In the genomic region with DNA sequence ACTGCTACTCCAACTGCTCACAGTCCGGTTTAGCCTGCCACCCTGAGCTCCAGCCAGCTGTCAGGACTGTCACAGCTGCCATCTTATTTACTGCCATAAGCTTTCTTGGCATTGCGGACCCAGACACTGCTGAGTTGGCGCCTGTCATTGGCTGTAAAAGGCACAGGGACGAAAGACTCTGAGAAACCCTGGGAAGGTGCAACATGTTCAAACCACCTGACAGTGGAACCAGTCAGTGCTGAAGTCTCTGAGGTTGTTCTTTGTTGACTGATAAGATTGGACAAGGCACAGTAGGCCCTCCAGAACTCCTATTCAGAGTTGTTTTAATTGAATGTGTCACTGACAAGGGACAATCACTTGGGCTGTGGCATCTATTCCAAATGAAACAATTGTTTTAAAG, we compare ENCODE assay signal across 20 cellular contexts.
DNase-seq lines count a peak whose midpoint lies in the region; ATAC-seq lines count a peak whose summit lies in the region.
"Had no signal": no experiment of that assay in that cellular context is flagged by ENCODE, and none has a peak within 500 bp of the region (broad histone marks: within the 10 kb centered on the region; RNA-seq: fewer than 3 reads in every experiment).

No MANE protein-coding gene starts in this region.

- ATAC-seq in left colon = no peak
- ATAC-seq in HG03521 (IDR thresholded peaks at IDR 0.05; ENCODE audit: unreplicated experiment) = no peak
- no peak for ATAC-seq in HG02642 (IDR thresholded peaks at IDR 0.05; ENCODE audit: poor library complexity, unreplicated experiment)
- ATAC-seq: CD8-positive, alpha-beta T cell; Right ventricle myocardium inferior had no signal

- intact Hi-C loops in left colon (cut with DNase I, micrococcal nuclease) = no loop called here

- DNase-seq in NCI-H82 (lab: John Stamatoyannopoulos, UW) (peak; percentile 26), NCI-H82 treated with DMSO at 0.1 percent for 48 hours (lab: John Stamatoyannopoulos, UW; ENCODE audit: unreplicated experiment) (no peak), cerebellar nuclear complex (lab: John Stamatoyannopoulos, UW) (peak; percentile 94 to 96), myocyte (ENCODE audit: low read depth) (peak; percentile 21), left colon (no peak), NCI-H2081 treated with DMSO at 0.1 percent for 48 hours (lab: John Stamatoyannopoulos, UW) (no peak)
- DNase-seq: Calu3; CD8-positive, alpha-beta T cell; DMS53; GF-D8; HFFc6; Karpas-422; NCI-H1417 treated with DMSO at 0.1 percent for 48 hours; NCI-H187; NCI-H2107; NCI-H510A; OCI-M1 had no signal

Comparison
In these comparisons a context has a peak if more than half of its experiments do, and no peak if none do; other contexts are left out.
1. DNase-seq: peak in NCI-H82 (single experiment), cerebellar nuclear complex (2 of 2) and myocyte (single experiment); none in NCI-H82 treated with DMSO at 0.1 percent for 48 hours (single experiment), left colon (0 of 2) and NCI-H2081 treated with DMSO at 0.1 percent for 48 hours (single experiment).